In the genomic region with DNA sequence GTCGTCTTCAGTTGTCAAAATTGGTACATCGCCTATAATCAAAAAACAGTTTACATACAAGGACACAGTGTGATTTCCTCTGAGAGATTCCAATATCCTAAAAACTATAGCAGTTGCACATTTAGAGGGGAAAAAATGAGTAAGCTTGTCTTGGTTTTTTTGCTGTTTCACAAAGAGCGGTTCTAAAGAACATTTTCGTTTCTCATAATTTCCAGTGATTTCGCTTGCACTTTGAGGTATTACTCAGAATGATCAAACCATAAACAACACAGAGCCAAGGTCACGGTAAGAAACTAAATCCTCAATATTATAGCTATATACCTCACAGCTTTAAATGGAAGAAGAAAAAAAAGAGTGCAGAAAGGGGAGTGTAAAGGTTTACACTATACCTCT, we compare ENCODE assay signal across 8 cellular contexts.
DNase-seq lines count a peak whose midpoint lies in the region; ATAC-seq and TF ChIP-seq lines count a peak whose summit lies in the region.

No MANE protein-coding gene starts in this region.

- H3K27me3 ChIP-seq in HUES48 (ENCODE audit: control insufficient read depth, insufficient read depth, low read length): no peaks in the 10 kb centered on the region

- peak; percentile 32 for DNase-seq in ELR (ENCODE audit: low read depth)
- no peak for DNase-seq in coronary artery (ENCODE audit: low spot score)
- no peak for DNase-seq in nephron progenitor cell
- no peak for DNase-seq in OCI-M2 (lab: John Stamatoyannopoulos, UW; ENCODE audit: unreplicated experiment)
- no peak for DNase-seq in C1 segment of cervical spinal cord (lab: John Stamatoyannopoulos, UW)
- no peak for DNase-seq in activated CD4-positive, CD25-positive, alpha-beta regulatory T cell (lab: John Stamatoyannopoulos, UW)

- H3K27me3 Mint-ChIP-seq in nephron progenitor cell (ENCODE audit: low read depth, poor library complexity): peaks cover 3% of the 10 kb centered on the region

- peaks cover 40% of the 10 kb centered on the region for H3K36me3 ChIP-seq in HUES48 (ENCODE audit: control insufficient read depth, insufficient read depth, low read length)

- H3K9me3 Mint-ChIP-seq in nephron progenitor cell: no peaks in the 10 kb centered on the region

- peaks cover 41% of the 10 kb centered on the region for H3K36me3 Mint-ChIP-seq in nephron progenitor cell (ENCODE audit: low read depth)

- peak overlapping the region; percentile 94 for H3K4me3 Mint-ChIP-seq in nephron progenitor cell

- H3K27ac ChIP-seq in HUES48 (ENCODE audit: low read depth, low read length): peak overlapping the region; percentile 99
- H3K27ac ChIP-seq in coronary artery: no peak overlapping the region

- peaks cover 15% of the 10 kb centered on the region for H3K4me1 ChIP-seq in HUES48 (ENCODE audit: control insufficient read depth, insufficient read depth, low read length)

- peak overlapping the region; percentile 99 for H3K4me3 ChIP-seq in HUES48 (ENCODE audit: low read depth, low read length)
- H3K4me3 ChIP-seq in coronary artery: peak overlapping the region; percentile 90

- peaks cover 31% of the 10 kb centered on the region for H3K4me1 Mint-ChIP-seq in nephron progenitor cell

- peak overlapping the region; percentile 96 for H3K9ac ChIP-seq in HUES48 (ENCODE audit: low read depth, low read length)

- no peaks in the 10 kb centered on the region for H3K9me3 ChIP-seq in HUES48 (ENCODE audit: control insufficient read depth, insufficient read depth, low read length)

- TF ChIP-seq CTCF in coronary artery (IDR thresholded peaks at IDR 0.05): no peak
- TF ChIP-seq CTCF in nephron progenitor cell (IDR thresholded peaks at IDR 0.05): no peak

- H3K27ac Mint-ChIP-seq in nephron progenitor cell: peak overlapping the region; percentile 69

- ATAC-seq in GM21381 (IDR thresholded peaks at IDR 0.05; ENCODE audit: unreplicated experiment): peak; percentile 47
